Comparison of ENCODE assay signal across 12 cellular contexts in genomic region chr2:201696151-201696659, GRCh38. TPM values are rescaled to one million over a fixed set of nuclear protein-coding genes. Genes with fewer than 3 reads are reported as not detected.
A peak's percentile ranks its signal among the peaks of the same experiment; 100 is the strongest.
DNase-seq lines count a peak whose midpoint lies in the region; ATAC-seq and TF ChIP-seq lines count a peak whose summit lies in the region.
"Had no signal": no experiment of that assay in that cellular context is flagged by ENCODE, and none has a peak within 500 bp of the region (broad histone marks: within the 10 kb centered on the region; RNA-seq: fewer than 3 reads in every experiment).

No MANE protein-coding gene starts in this region.

- TF ChIP-seq POLR2A in IMR-90 (IDR thresholded peaks at IDR 0.05; ENCODE audit: low read depth, low read length), result no peak

- peak overlapping the region; percentile 43; the same call in 1 of the 2 replicates for H3K18ac ChIP-seq in IMR-90 (ENCODE audit: low read depth, low read length)

- ATAC-seq in IMR-90 (ENCODE audit: low read depth) (peak; percentile 72), HG03280 (IDR thresholded peaks at IDR 0.05; ENCODE audit: unreplicated experiment) (no peak)

- BruUV-seq in IMR-90 (replicated peaks; lab: Mats Ljungman, UMichigan), result no TSS peak

- H3K27me3 ChIP-seq in IMR-90 (ENCODE audit: control insufficient read depth, insufficient read depth, low read length), result no peaks in the 10 kb centered on the region

- H2BK120ac ChIP-seq in IMR-90 (ENCODE audit: low read depth, low read length), result peak overlapping the region; percentile 97

- peak overlapping the region; percentile 94 for H3K27ac ChIP-seq in IMR-90 (ENCODE audit: insufficient read depth, low read length)

- H3K27ac Mint-ChIP-seq in activated T-helper 1 cell treated with anti-CD3 and anti-CD28 coated beads, Interleukin-12 subunit alpha, Interleukin-12 subunit beta, Interleukin-2, Interleukin-4 antibody, amounts not matched to agents 30 ng/mL and 10 ng/mL and 1 ng/mL, durations not matched to agents 14 hours and 24 hours and 36 hours, result no peak overlapping the region
- H3K27ac Mint-ChIP-seq: activated CD4-positive, alpha-beta T cell treated with anti-CD3 and anti-CD28 coated beads, Interleukin-2, amount 10 ng/mL, durations not matched to agents 24 days and 14 days; activated naive CD4-positive, alpha-beta T cell treated with anti-CD3 and anti-CD28 coated beads, Interleukin-2, amount 50 U/mL, for 72 hours had no signal

- peak overlapping the region; percentile 96; the same call in 1 of the 2 replicates for H3K14ac ChIP-seq in IMR-90 (replicated peaks; ENCODE audit: low read depth, low read length)

- CTCF ChIA-PET in IMR-90 (lab: Yijun Ruan, JAX), result interaction anchor here (0.7 kb wide), 1 partner anchor 41 kb away, joined by 3 read pairs; no protein-coding TSS in a partner anchor

- peaks cover 0 to 12% of the 10 kb centered on the region in 2 experiments; a peak in 1 of 4 replicates for H3K79me1 ChIP-seq in IMR-90 (ENCODE audit: low read depth in 1 of 2, low read length in 2 of 2)

- peaks cover 1% of the 10 kb centered on the region for H3K27me3 Mint-ChIP-seq in activated T-helper 1 cell treated with anti-CD3 and anti-CD28 coated beads, Interleukin-12 subunit alpha, Interleukin-12 subunit beta, Interleukin-2, Interleukin-4 antibody, amounts not matched to agents 30 ng/mL and 10 ng/mL and 1 ng/mL, durations not matched to agents 14 hours and 24 hours and 36 hours (ENCODE audit: insufficient read depth)
- H3K27me3 Mint-ChIP-seq: activated CD4-positive, alpha-beta T cell treated with anti-CD3 and anti-CD28 coated beads, Interleukin-2, amount 10 ng/mL, durations not matched to agents 24 days and 14 days had no signal

- dilution Hi-C loops in IMR-90 (cut with HindIII; ENCODE audit: low sequenced_read_pairs, unreplicated experiment), result no loop called here

- H3K9ac ChIP-seq in IMR-90 (ENCODE audit: low read depth, low read length), result no peak overlapping the region

- WGBS in IMR-90 (ENCODE audit: extremely low coverage in 2 of 2, insufficient read length in 1 of 2), 2 experiments, result no CpG with 5 or more reads among the region's 6 CpGs

- no peaks in the 10 kb centered on the region for H3K9me3 Mint-ChIP-seq in activated T-helper 1 cell treated with anti-CD3 and anti-CD28 coated beads, Interleukin-12 subunit alpha, Interleukin-12 subunit beta, Interleukin-2, Interleukin-4 antibody, amounts not matched to agents 30 ng/mL and 10 ng/mL and 1 ng/mL, durations not matched to agents 14 hours and 24 hours and 36 hours
- H3K9me3 Mint-ChIP-seq: activated CD4-positive, alpha-beta T cell treated with anti-CD3 and anti-CD28 coated beads, Interleukin-2, amount 10 ng/mL, durations not matched to agents 24 days and 14 days; activated naive CD4-positive, alpha-beta T cell treated with anti-CD3 and anti-CD28 coated beads, Interleukin-2, amount 50 U/mL, for 72 hours had no signal

- peak overlapping the region; percentile 91 for H3K23ac ChIP-seq in IMR-90 (ENCODE audit: low read depth, low read length)

- peak overlapping the region; percentile 8; the same call in 1 of the 2 replicates for H3K4me2 ChIP-seq in IMR-90 (ENCODE audit: low read depth, low read length)

- peak overlapping the region; percentile 89 to 92; a peak in 3 of 4 replicates for H4K8ac ChIP-seq in IMR-90 (ENCODE audit: low read depth in 2 of 2, low read length in 2 of 2)

- H3K9me3 ChIP-seq in IMR-90 (ENCODE audit: control insufficient read depth, insufficient read depth, low read length), result no peaks in the 10 kb centered on the region

- H2BK15ac ChIP-seq in IMR-90 (ENCODE audit: low read depth, low read length), result peak overlapping the region; percentile 9; the same call in 2 of the 3 replicates

- intact Hi-C loops in IMR-90 (cut with micrococcal nuclease), result loop anchor here (1.0 to 5.0 kb wide), 2 partner anchors 41 to 244 kb away; partner anchors contain the start of genes STRADB and TRAK2
- intact Hi-C loops in activated T-helper 1 cell treated with anti-CD3 and anti-CD28 coated beads, Interleukin-12 subunit alpha, Interleukin-12 subunit beta, Interleukin-2, Interleukin-4 antibody, amounts not matched to agents 30 ng/mL and 10 ng/mL and 1 ng/mL, durations not matched to agents 14 hours and 24 hours and 36 hours (cut with micrococcal nuclease), result no loop called here

- DNase-seq in AG08396 (ENCODE audit: low spot score), result peak; percentile 48
- DNase-seq in IMR-90, result peak; percentile 96
- DNase-seq in cardiac fibroblast (ENCODE audit: low read depth in 2 of 2), result peak; percentile 77 to 95
- DNase-seq in kidney tubule cell (ENCODE audit: low spot score), result peak; percentile 53
- DNase-seq in NCI-H1048 (lab: John Stamatoyannopoulos, UW), result no peak
- DNase-seq in activated T-helper 1 cell treated with anti-CD3 and anti-CD28 coated beads, Interleukin-12 subunit alpha, Interleukin-12 subunit beta, Interleukin-2, Interleukin-4 antibody, amounts not matched to agents 30 ng/mL and 10 ng/mL and 1 ng/mL, durations not matched to agents 14 hours and 24 hours and 36 hours (ENCODE audit: low spot score), result no peak
- no peak for DNase-seq in NCI-H146 treated with DMSO at 0.1 percent for 48 hours (lab: John Stamatoyannopoulos, UW; ENCODE audit: unreplicated experiment)
- DNase-seq: activated CD4-positive, alpha-beta T cell treated with anti-CD3 and anti-CD28 coated beads, Interleukin-2, amount 10 ng/mL, durations not matched to agents 24 days and 14 days; COR-L47 had no signal

- no peak overlapping the region for H3K4me3 Mint-ChIP-seq in activated T-helper 1 cell treated with anti-CD3 and anti-CD28 coated beads, Interleukin-12 subunit alpha, Interleukin-12 subunit beta, Interleukin-2, Interleukin-4 antibody, amounts not matched to agents 30 ng/mL and 10 ng/mL and 1 ng/mL, durations not matched to agents 14 hours and 24 hours and 36 hours
- H3K4me3 Mint-ChIP-seq: activated CD4-positive, alpha-beta T cell treated with anti-CD3 and anti-CD28 coated beads, Interleukin-2, amount 10 ng/mL, durations not matched to agents 24 days and 14 days had no signal

- peak overlapping the region; percentile 95 for H2BK20ac ChIP-seq in IMR-90 (ENCODE audit: low read depth, low read length)

- H4K91ac ChIP-seq in IMR-90 (ENCODE audit: insufficient read depth, low read depth, low read length), result peak overlapping the region; percentile 67

- H2AFZ ChIP-seq in IMR-90 (replicated peaks; ENCODE audit: low read length, poor library complexity), result peak overlapping the region; percentile 82

- H3K36me3 ChIP-seq in IMR-90 (ENCODE audit: control insufficient read depth, insufficient read depth, low read length), result peaks cover 4% of the 10 kb centered on the region

- H2BK5ac ChIP-seq in IMR-90 (ENCODE audit: low read depth, low read length, poor library complexity, severe bottlenecking), result peak overlapping the region; percentile 99

- no peak overlapping the region for H3K4me3 ChIP-seq in IMR-90 (ENCODE audit: insufficient read depth, low read depth, low read length)
- H3K4me3 ChIP-seq in cardiac fibroblast (replicated peaks in 1 of 2; ENCODE audit: low read depth in 2 of 2, low read length in 2 of 2), result no peak overlapping the region

- peaks cover 9% of the 10 kb centered on the region for H3K9me1 ChIP-seq in IMR-90 (ENCODE audit: insufficient read depth, low read length)

- peaks cover 26% of the 10 kb centered on the region for H3K4me1 ChIP-seq in IMR-90 (ENCODE audit: control insufficient read depth, insufficient read depth, low read length)

- in situ Hi-C loops in IMR-90 (cut with MboI; ENCODE audit: low sequenced_read_pairs), result no loop called here

- H3K36me3 Mint-ChIP-seq in activated T-helper 1 cell treated with anti-CD3 and anti-CD28 coated beads, Interleukin-12 subunit alpha, Interleukin-12 subunit beta, Interleukin-2, Interleukin-4 antibody, amounts not matched to agents 30 ng/mL and 10 ng/mL and 1 ng/mL, durations not matched to agents 14 hours and 24 hours and 36 hours (ENCODE audit: low read depth), result peaks cover 2% of the 10 kb centered on the region
- H3K36me3 Mint-ChIP-seq: activated naive CD4-positive, alpha-beta T cell treated with anti-CD3 and anti-CD28 coated beads, Interleukin-2, amount 50 U/mL, for 72 hours had no signal

- H3K4ac ChIP-seq in IMR-90 (ENCODE audit: low read depth, low read length), result peak overlapping the region; percentile 99

- H4K5ac ChIP-seq in IMR-90 (ENCODE audit: low read depth, low read length), result peak overlapping the region; percentile 18; the same call in 1 of the 2 replicates

- no peaks in the 10 kb centered on the region for H3K4me1 Mint-ChIP-seq in activated T-helper 1 cell treated with anti-CD3 and anti-CD28 coated beads, Interleukin-12 subunit alpha, Interleukin-12 subunit beta, Interleukin-2, Interleukin-4 antibody, amounts not matched to agents 30 ng/mL and 10 ng/mL and 1 ng/mL, durations not matched to agents 14 hours and 24 hours and 36 hours (ENCODE audit: low read depth)
- H3K4me1 Mint-ChIP-seq: activated CD4-positive, alpha-beta T cell treated with anti-CD3 and anti-CD28 coated beads, Interleukin-2, amount 10 ng/mL, durations not matched to agents 24 days and 14 days had no signal

- no peaks in the 10 kb centered on the region for H4K20me1 ChIP-seq in IMR-90 (ENCODE audit: insufficient read depth, low read length)

- H2AK5ac ChIP-seq in IMR-90 (ENCODE audit: low read depth, low read length), result peak overlapping the region; percentile 51

- H3K56ac ChIP-seq in IMR-90 (ENCODE audit: extremely low read depth, insufficient read depth, low read length), result peak overlapping the region; percentile 36

- no peak for TF ChIP-seq RAD21 in IMR-90 (IDR thresholded peaks at IDR 0.05; ENCODE audit: low read length)

- peak overlapping the region; percentile 84 for H2AK9ac ChIP-seq in IMR-90 (replicated peaks; ENCODE audit: low read depth, low read length, poor library complexity)

- TF ChIP-seq CTCF in IMR-90 (conservative IDR thresholded peaks at IDR 0.05; ENCODE audit: low read depth, low read length) (no peak), cardiac fibroblast (IDR thresholded peaks at IDR 0.05; ENCODE audit: low read depth, low read length) (no peak)

- POLR2A ChIA-PET in IMR-90 (lab: Charles Lee; ENCODE audit: unreplicated experiment), result interaction anchor here (0.8 kb wide), 1 partner anchor 10 kb away, joined by 3 read pairs; no protein-coding TSS in a partner anchor

RNA-seq across cellular contexts. Expression of gene MPP4, which starts 2.2 kb away (rescaled TPM):
- total RNA-seq in IMR-90 (2012; rRNA removed), result 11.1 and 14.9 TPM in 2 replicates
- polyA plus RNA-seq in IMR-90 (2012; rRNA removed), result 8.5 and 11.8 TPM in 2 replicates
- polyA plus RNA-seq in IMR-90 (2012; cell fraction: cytosol; rRNA removed), result 5.2 and 5.5 TPM in 2 replicates
- polyA plus RNA-seq in IMR-90 (2012; cell fraction: nucleus; rRNA removed; ENCODE audit: low replicate concordance), result 16.8 and 54.4 TPM in 2 replicates
- not detected in 2 replicates for total RNA-seq in activated T-helper 1 cell treated with anti-CD3 and anti-CD28 coated beads, Interleukin-12 subunit alpha, Interleukin-12 subunit beta, Interleukin-2, Interleukin-4 antibody, amounts not matched to agents 30 ng/mL and 10 ng/mL and 1 ng/mL, durations not matched to agents 14 hours and 24 hours and 36 hours
- total RNA-seq: activated CD4-positive, alpha-beta T cell treated with anti-CD3 and anti-CD28 coated beads, Interleukin-2, amount 10 ng/mL, durations not matched to agents 24 days and 14 days; activated naive CD4-positive, alpha-beta T cell treated with anti-CD3 and anti-CD28 coated beads, Interleukin-2, amount 50 U/mL, for 72 hours; OCI-LY7 had no signal

RNA-seq across cellular contexts. Expression of gene TMEM237, which starts 52.9 kb away (rescaled TPM):
- 46.9 and 58.8 TPM in 2 replicates for total RNA-seq in IMR-90 (2012; rRNA removed)
- 27.8 and 29.4 TPM in 2 replicates for polyA plus RNA-seq in IMR-90 (2012; rRNA removed)
- polyA plus RNA-seq in IMR-90 (2012; cell fraction: cytosol; rRNA removed), result 13.0 and 22.9 TPM in 2 replicates
- polyA plus RNA-seq in IMR-90 (2012; cell fraction: nucleus; rRNA removed; ENCODE audit: low replicate concordance), result 4.8 and 31.4 TPM in 2 replicates
- 14.9 and 19.4 TPM in 2 replicates for total RNA-seq in activated T-helper 1 cell treated with anti-CD3 and anti-CD28 coated beads, Interleukin-12 subunit alpha, Interleukin-12 subunit beta, Interleukin-2, Interleukin-4 antibody, amounts not matched to agents 30 ng/mL and 10 ng/mL and 1 ng/mL, durations not matched to agents 14 hours and 24 hours and 36 hours

Comparison
In these comparisons a context has a peak if more than half of its experiments do, and no peak if none do; other contexts are left out.
1. DNase-seq: peak in AG08396 (single experiment), IMR-90 (single experiment), cardiac fibroblast (2 of 2) and kidney tubule cell (single experiment); none in NCI-H1048 (single experiment), activated T-helper 1 cell treated with anti-CD3 and anti-CD28 coated beads, Interleukin-12 subunit alpha, Interleukin-12 subunit beta, Interleukin-2, Interleukin-4 antibody, amounts not matched to agents 30 ng/mL and 10 ng/mL and 1 ng/mL, durations not matched to agents 14 hours and 24 hours and 36 hours (single experiment) and NCI-H146 treated with DMSO at 0.1 percent for 48 hours (single experiment).
2. RNA of gene MPP4, which starts 2.2 kb away (total RNA-seq): 11.1 to 14.9 TPM in IMR-90; not detected in activated T-helper 1 cell treated with anti-CD3 and anti-CD28 coated beads, Interleukin-12 subunit alpha, Interleukin-12 subunit beta, Interleukin-2, Interleukin-4 antibody, amounts not matched to agents 30 ng/mL and 10 ng/mL and 1 ng/mL, durations not matched to agents 14 hours and 24 hours and 36 hours; every median in the first group is over 10 times any median in the second.